8 cellular contexts compared by ENCODE assay signal in the genomic region with DNA sequence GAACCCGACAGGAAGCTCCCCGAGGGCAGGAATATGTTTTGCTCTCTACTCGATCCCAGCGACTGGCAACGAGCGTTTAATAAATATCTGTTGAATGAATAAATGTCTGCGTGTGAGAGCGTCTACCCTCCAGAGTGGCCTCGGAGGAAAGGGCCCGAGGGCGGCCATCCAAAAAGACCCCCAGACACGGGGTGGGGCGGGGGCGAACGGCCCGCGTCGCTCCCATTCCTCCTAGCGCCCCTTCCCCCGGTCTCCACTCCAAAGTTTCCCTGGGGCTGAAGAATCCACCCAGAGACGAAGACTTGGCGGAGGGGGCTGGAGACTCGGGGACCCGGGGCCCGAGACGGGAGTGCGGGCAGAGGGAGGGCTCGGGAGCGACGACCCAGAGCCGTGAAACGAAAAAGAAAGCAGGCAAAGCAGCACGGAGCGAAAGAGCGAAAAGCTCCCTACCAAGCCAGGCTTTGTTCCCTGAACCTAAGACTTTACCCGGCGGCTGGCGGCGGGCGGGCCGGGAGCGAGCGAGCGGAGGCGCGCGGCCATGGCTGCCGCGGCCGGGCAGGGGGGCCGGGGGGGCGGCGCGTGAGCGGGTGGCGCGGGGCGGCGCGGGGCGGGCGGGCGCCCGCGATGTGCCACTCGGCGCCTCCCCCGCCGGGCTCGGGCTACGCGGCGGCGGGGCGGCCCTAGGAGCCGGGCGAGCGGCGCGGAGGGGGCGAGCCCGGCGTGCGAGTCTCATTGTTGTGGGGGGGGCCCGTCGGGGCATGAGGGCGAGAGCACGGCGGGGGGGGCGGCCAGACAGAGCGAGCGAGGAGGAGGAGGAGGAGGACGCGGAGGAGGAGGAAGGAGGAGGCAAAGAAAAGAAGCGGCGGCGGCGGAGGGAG. TPM values are rescaled to one million over a fixed set of nuclear protein-coding genes. Genes with fewer than 3 reads are reported as not detected.
DNase-seq lines count a peak whose midpoint lies in the region; ATAC-seq, FAIRE-seq and TF ChIP-seq lines count a peak whose summit lies in the region.

A gene (plus strand): TSS at position 629 of the 878 bp plus-strand sequence. CDS start 360 bp downstream, outside the sequence.

- no peak; a peak in 1 of 4 replicates for TF ChIP-seq RAD21 in H1 (IDR thresholded peaks at IDR 0.05 in 1 of 2, conservative IDR thresholded peaks at IDR 0.05 in 1 of 2; ENCODE audit: low read depth in 2 of 2, low read length in 2 of 2)

- H3K56ac ChIP-seq in H1 (replicated peaks; ENCODE audit: insufficient read length, low read depth, low read length), result no peak within 1 kb of the TSS

- ATAC-seq in HG03097 (IDR thresholded peaks at IDR 0.05; ENCODE audit: low FRiP score, unreplicated experiment), result no peak

- no peak within 1 kb of the TSS for H2AFZ ChIP-seq in H1 (ENCODE audit: low read length)

- FAIRE-seq in H1 (lab: Jason Lieb, UNC), result no peak

- POLR2A ChIA-PET in H1 (lab: Charles Lee; ENCODE audit: partially characterized antibody), result interaction anchor here (1.0 to 4.5 kb wide), 12 partner anchors 11 to 149 kb away, joined by 3 to 38 read pairs (median 4); no protein-coding TSS in a partner anchor

- no peak within 1 kb of the TSS for H3K4ac ChIP-seq in H1 (replicated peaks; ENCODE audit: insufficient read length, low read depth, low read length)

- H4K5ac ChIP-seq in H1 (ENCODE audit: insufficient read length, low read depth, low read length), result no peak within 1 kb of the TSS

- 3% methylated on average over 55 of the region's 98 CpGs; no CpG with 5 or more reads in 1 of the 2 experiments for WGBS in H1 (ENCODE audit: extremely low coverage in 1 of 2, insufficient coverage in 1 of 2, insufficient read length in 1 of 2, insufficient replicate concordance in 2 of 2, low coverage in 1 of 2, low lambda C conversion rate in 2 of 2, missing lambda C conversion rate in 1 of 2), 2 experiments

- no peak for TF ChIP-seq POLR2A in H1 (IDR thresholded peaks at IDR 0.05; ENCODE audit: control extremely low read depth in 1 of 2, low read depth in 2 of 2, low read length in 2 of 2)

- H4K91ac ChIP-seq in H1 (replicated peaks; ENCODE audit: insufficient read length, low read length), result peak within 1 kb of the TSS; percentile 15

- DNase-seq in HK-2 (ENCODE audit: unreplicated experiment) (peak; percentile 74), NOMO-1 treated with dmso at 0.1 percent for 144 hours (lab: John Stamatoyannopoulos, UW; ENCODE audit: unreplicated experiment) (peak; percentile 67), H1 (ENCODE audit: low read depth in 1 of 2, low spot score in 2 of 2) (no peak), lung microvascular endothelial cell (ENCODE audit: low read depth in 2 of 2) (peak; percentile 84)
- DNase-seq in activated CD8-positive, alpha-beta memory T cell treated with anti-CD3 and anti-CD28 coated beads for 4 hours (ENCODE audit: low read depth in 2 of 2), result peak; percentile 71 to 78
- DNase-seq in stimulated activated CD4-positive, alpha-beta T cell treated with anti-CD3 and anti-CD28 coated beads, TNF-alpha, amount 100 ng/mL, for 48 hours (ENCODE audit: low read depth in 3 of 3), result peak in 2 of 3 donors; percentile 53 to 63

- H2BK120ac ChIP-seq in H1 (replicated peaks; ENCODE audit: low read depth, low read length), result no peak within 1 kb of the TSS

- H3K23ac ChIP-seq in H1 (ENCODE audit: insufficient read length), result no peak within 1 kb of the TSS

- no peaks in the 10 kb centered on the region for H3K79me2 ChIP-seq in H1 (ENCODE audit: control insufficient read depth in 1 of 2, insufficient read depth in 2 of 2, low read length in 2 of 2)

- peak within 1 kb of the TSS; percentile 44; the same call in 1 of the 2 replicates for H2BK5ac ChIP-seq in H1 (ENCODE audit: low read depth, low read length)

- H3K9ac ChIP-seq in BLaER1 treated with 17β-estradiol and CSF1 and Interleukin-3, amounts not matched to agents 10 nM and 100 nM, result peak within 1 kb of the TSS; percentile 91 to 99 (median 97)
- H3K9ac ChIP-seq in H1 (replicated peaks in 1 of 4; ENCODE audit: extremely low read depth in 1 of 4, low read depth in 3 of 4, low read length in 3 of 4), result no peak within 1 kb of the TSS; a peak in 1 of 7 replicates

- H3K27me3 ChIP-seq in BLaER1 treated with 17β-estradiol and CSF1 and Interleukin-3, amounts not matched to agents 10 nM and 100 nM, result no peaks in the 10 kb centered on the region
- peaks cover 31 to 80% (median 65%) of the 10 kb centered on the region in 4 experiments for H3K27me3 ChIP-seq in H1 (replicated peaks in 1 of 4; ENCODE audit: control insufficient read depth in 3 of 4, extremely low read depth in 1 of 4, insufficient read depth in 3 of 4, low read length in 3 of 4)

- H3K4me3 ChIP-seq in BLaER1 treated with 17β-estradiol and CSF1 and Interleukin-3, amounts not matched to agents 10 nM and 100 nM, result peak within 1 kb of the TSS; percentile 75 to 96 (median 90)
- H3K4me3 ChIP-seq in H1 (ENCODE audit: extremely low read depth in 1 of 4, insufficient read depth in 2 of 4, low read depth in 3 of 4, low read length in 4 of 4), result peak within 1 kb of the TSS; percentile 46 to 76 (median 60)

- peak within 1 kb of the TSS; percentile 90 to 99 (median 97) for H3K27ac ChIP-seq in BLaER1 treated with 17β-estradiol and CSF1 and Interleukin-3, amounts not matched to agents 10 nM and 100 nM
- H3K27ac ChIP-seq in H1 (ENCODE audit: low read depth, low read length), result no peak within 1 kb of the TSS

- H2BK15ac ChIP-seq in H1 (ENCODE audit: low read length), result 0 out of 2 replicates have a peak within 1 kb of the TSS, but pooled peaks have one; percentile 20

- H3K9me3 ChIP-seq in BLaER1 treated with 17β-estradiol and CSF1 and Interleukin-3, amounts not matched to agents 10 nM and 100 nM (replicated peaks in 1 of 11), result 0 out of 22 replicates have a peak, but pooled peaks cover 0 to 3% (median 0%) of the 10 kb centered on the region in 11 experiments
- no peaks in the 10 kb centered on the region for H3K9me3 ChIP-seq in H1 (ENCODE audit: insufficient read depth in 2 of 2, low read depth in 1 of 2, low read length in 1 of 2)

- H2AK5ac ChIP-seq in H1 (ENCODE audit: low read depth, low read length), result no peak within 1 kb of the TSS

- H2BK12ac ChIP-seq in H1 (ENCODE audit: low read depth, low read length), result peak within 1 kb of the TSS; percentile 10; the same call in 1 of the 2 replicates

- H3K79me1 ChIP-seq in H1 (ENCODE audit: low read depth, low read length), result no peaks in the 10 kb centered on the region

- H3K18ac ChIP-seq in H1 (ENCODE audit: extremely low read depth, low read length), result no peak within 1 kb of the TSS; the same call in 1 of the 2 replicates

- no peak for TF ChIP-seq CTCF in H1 (IDR thresholded peaks at IDR 0.05; ENCODE audit: control extremely low read depth in 1 of 3, insufficient read depth in 1 of 3, low read depth in 1 of 3, low read length in 3 of 3)

- TF ChIP-seq EP300 in H1 (IDR thresholded peaks at IDR 0.05; ENCODE audit: borderline replicate concordance in 1 of 2, low read depth in 2 of 2, low read length in 2 of 2), result no peak

- peaks cover 25 to 28% (median 27%) of the 10 kb centered on the region in 11 experiments for H3K36me3 ChIP-seq in BLaER1 treated with 17β-estradiol and CSF1 and Interleukin-3, amounts not matched to agents 10 nM and 100 nM
- H3K36me3 ChIP-seq in H1 (ENCODE audit: control insufficient read depth in 2 of 4, insufficient read depth in 4 of 4, low read length in 3 of 4), result no peaks in the 10 kb centered on the region

- H3K4me1 ChIP-seq in BLaER1 treated with 17β-estradiol and CSF1 and Interleukin-3, amounts not matched to agents 10 nM and 100 nM, result peaks cover 53 to 83% (median 77%) of the 10 kb centered on the region in 10 experiments
- peaks cover 15 to 48% (median 32%) of the 10 kb centered on the region in 4 experiments for H3K4me1 ChIP-seq in H1 (replicated peaks in 1 of 4; ENCODE audit: control insufficient read depth in 3 of 4, insufficient read depth in 4 of 4, low read length in 3 of 4)

- peak within 1 kb of the TSS; percentile 96 to 99 (median 98) for H3K4me2 ChIP-seq in BLaER1 treated with 17β-estradiol and CSF1 and Interleukin-3, amounts not matched to agents 10 nM and 100 nM
- H3K4me2 ChIP-seq in H1 (ENCODE audit: insufficient read depth in 1 of 2, low read depth in 2 of 2, low read length in 2 of 2), result peak within 1 kb of the TSS; percentile 81 to 92

- H2BK20ac ChIP-seq in H1 (ENCODE audit: low read length), result no peak within 1 kb of the TSS

- peaks cover 20 to 40% (median 34%) of the 10 kb centered on the region in 11 experiments; a peak in 17 of 22 replicates for H4K20me1 ChIP-seq in BLaER1 treated with 17β-estradiol and CSF1 and Interleukin-3, amounts not matched to agents 10 nM and 100 nM
- H4K20me1 ChIP-seq in H1 (replicated peaks in 1 of 2; ENCODE audit: control insufficient read depth in 1 of 2, insufficient read depth in 2 of 2, low read length in 2 of 2), result peaks cover 5 to 18% of the 10 kb centered on the region in 2 experiments

- H3K23me2 ChIP-seq in H1 (ENCODE audit: low read depth, low read length), result peaks cover 28% of the 10 kb centered on the region

- H3K14ac ChIP-seq in H1 (ENCODE audit: insufficient read length), result no peak within 1 kb of the TSS

- CTCF ChIA-PET in H1 (lab: Charles Lee; ENCODE audit: partially characterized antibody), result interaction anchor here (0.6 to 3.4 kb wide), 12 partner anchors 9 to 125 kb away, joined by 3 to 30 read pairs (median 4); no protein-coding TSS in a partner anchor

- peak within 1 kb of the TSS; percentile 47; the same call in 1 of the 2 replicates for H4K8ac ChIP-seq in H1 (ENCODE audit: extremely low read depth, insufficient read depth, low read length)

TF ChIP-seq in H1, 55 proteins besides CTCF, POLR2A, EP300 and RAD21 (continues in another document):
- TF ChIP-seq PHF8 (conservative IDR thresholded peaks at IDR 0.05; ENCODE audit: low read depth, low read length) (peak; percentile 18; the same call in 1 of the 2 replicates), KDM4A (IDR thresholded peaks at IDR 0.05; ENCODE audit: low read depth, low read length, severe bottlenecking) (peak; percentile 66), ZNF274 (IDR thresholded peaks at IDR 0.05; ENCODE audit: borderline replicate concordance, extremely low read depth, low read length) (no peak), EZH2 (IDR thresholded peaks at IDR 0.05; ENCODE audit: low read depth, low read length, severe bottlenecking) (peak; percentile 53)

RNA-seq across cellular contexts. Expression of the gene that starts here (rescaled TPM):
- total RNA-seq in H1 (2021; fragmentation: NEBNext Ultra II Directional; extraction: Animal tissue kit (Norgen Biotek cat#: 25700)), result 7.7 and 8.0 TPM in 2 replicates
- 6.5 and 7.7 TPM in 2 replicates for polyA plus RNA-seq in H1 (2011; rRNA removed)
- polyA plus RNA-seq in H1 (2011; cell fraction: cytosol; rRNA removed), result 9.3 TPM
- 57.8 TPM for polyA plus RNA-seq in H1 (2011; cell fraction: nucleus; rRNA removed)
- polyA plus RNA-seq in H1 (2012, experiment 1 of 2), result 8.9 to 16.8 TPM (median 11.1 TPM) in 4 replicates
- polyA plus RNA-seq in H1 (2012, experiment 2 of 2), result 5.1 TPM
- 3.0 TPM for polyA plus RNA-seq in H1 (2013, experiment 1 of 2)
- polyA plus RNA-seq in H1 (2013, experiment 2 of 2), result 2.4 TPM
- 8.2 and 12.8 TPM in 2 replicates for polyA minus RNA-seq in H1 (2011; rRNA and poly(A)+ RNA removed)
- polyA minus RNA-seq in H1 (2011; cell fraction: cytosol; rRNA and poly(A)+ RNA removed), result 6.0 TPM
- polyA minus RNA-seq in H1 (2011; cell fraction: nucleus; rRNA and poly(A)+ RNA removed), result 19.7 TPM
- total RNA-seq in lung microvascular endothelial cell, result 12.0 and 17.3 TPM in 2 replicates

Comparison
In these comparisons a context has a peak if more than half of its experiments do, and no peak if none do; other contexts are left out.
1. H3K9ac ChIP-seq: peak in BLaER1 treated with 17β-estradiol and CSF1 and Interleukin-3, amounts not matched to agents 10 nM and 100 nM (11 of 11); none in H1 (0 of 4).
2. DNase-seq: peak in HK-2 (single experiment), NOMO-1 treated with dmso at 0.1 percent for 144 hours (single experiment), activated CD8-positive, alpha-beta memory T cell treated with anti-CD3 and anti-CD28 coated beads for 4 hours (2 of 2), lung microvascular endothelial cell (2 of 2) and stimulated activated CD4-positive, alpha-beta T cell treated with anti-CD3 and anti-CD28 coated beads, TNF-alpha, amount 100 ng/mL, for 48 hours (2 of 3); none in H1 (0 of 2).